Comparison of ENCODE assay signal across 8 cellular contexts in the genomic region with DNA sequence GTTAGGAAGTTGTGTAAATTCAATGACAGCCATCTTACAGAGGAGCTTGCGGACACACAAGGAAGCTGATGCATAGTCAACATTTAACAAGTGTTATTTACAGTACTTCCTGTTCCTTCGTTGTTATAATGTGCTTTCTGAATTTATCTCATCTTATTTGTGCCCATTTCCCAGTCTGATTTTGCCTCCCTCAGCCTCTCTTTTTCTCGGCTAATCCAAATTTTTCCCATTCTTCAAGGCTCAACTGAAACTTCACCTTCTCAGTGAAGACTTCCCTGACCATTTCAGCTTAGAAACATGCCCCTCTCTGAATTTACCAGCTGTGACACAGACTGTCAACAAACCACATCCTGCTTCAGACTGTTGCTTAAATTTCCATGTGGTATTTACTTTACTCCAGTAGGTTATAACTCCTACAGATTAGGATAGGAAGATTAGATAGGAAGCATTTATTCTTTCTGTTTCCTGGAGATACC. TPM values are rescaled to one million over a fixed set of nuclear protein-coding genes. Genes with fewer than 3 reads are reported as not detected.
A peak's percentile ranks its signal among the peaks of the same experiment; 100 is the strongest.
DNase-seq lines count a peak whose midpoint lies in the region; ATAC-seq, FAIRE-seq and TF ChIP-seq lines count a peak whose summit lies in the region.

No MANE protein-coding gene starts in this region.

- peak; percentile 92 for FAIRE-seq in GM12892 (lab: Jason Lieb, UNC)

- H3K27me3 Mint-ChIP-seq in activated naive CD8-positive, alpha-beta T cell: no peaks in the 10 kb centered on the region

- peaks cover 13% of the 10 kb centered on the region for H3K4me1 Mint-ChIP-seq in activated naive CD8-positive, alpha-beta T cell (ENCODE audit: low read depth)

- no peaks in the 10 kb centered on the region for H3K9me3 ChIP-seq in lung (ENCODE audit: control insufficient read depth in 2 of 2, insufficient read depth in 1 of 2, low read length in 1 of 2)

- TF ChIP-seq POLR2A in GM12892 (IDR thresholded peaks at IDR 0.05; ENCODE audit: low read depth, low read length) (no peak), NB4 (IDR thresholded peaks at IDR 0.05; ENCODE audit: extremely low read depth, insufficient read length) (no peak)

- H3K4me3 ChIP-seq in NB4 (ENCODE audit: low read depth, low read length): peak overlapping the region; percentile 53
- no peak overlapping the region for H3K4me3 ChIP-seq in lung

- no peaks in the 10 kb centered on the region for H3K27me3 ChIP-seq in lung (ENCODE audit: control insufficient read depth, insufficient read depth)

- peak; percentile 60 for ATAC-seq in HG02588 (IDR thresholded peaks at IDR 0.05; ENCODE audit: unreplicated experiment)
- peak; percentile 63 for ATAC-seq in lung (ENCODE audit: insufficient read depth, low FRiP score)
- ATAC-seq in omental fat pad (ENCODE audit: low FRiP score): no peak
- ATAC-seq in HG03135 (IDR thresholded peaks at IDR 0.05; ENCODE audit: unreplicated experiment): no peak

- no peak for DNase-seq in GM12892 (ENCODE audit: insufficient read length)
- DNase-seq in NB4 (ENCODE audit: low read depth): peak; percentile 80
- DNase-seq in lung (ENCODE audit: low spot score): no peak
- DNase-seq in omental fat pad (ENCODE audit: low spot score): no peak
- no peak for DNase-seq in islet precursor cell

- H3K27ac ChIP-seq in lung (ENCODE audit: low read depth in 1 of 2, low read length in 1 of 2): no peak overlapping the region

- TF ChIP-seq CTCF in NB4 (IDR thresholded peaks at IDR 0.05; ENCODE audit: low read depth, low read length): no peak
- TF ChIP-seq CTCF in lung (IDR thresholded peaks at IDR 0.05; ENCODE audit: control extremely low read depth, extremely low read depth): no peak
- TF ChIP-seq CTCF in omental fat pad (IDR thresholded peaks at IDR 0.05): no peak

- no peaks in the 10 kb centered on the region for H3K4me1 ChIP-seq in lung (ENCODE audit: control insufficient read depth in 2 of 2, insufficient read depth in 2 of 2, low read length in 2 of 2)

- no peaks in the 10 kb centered on the region for H3K36me3 Mint-ChIP-seq in activated naive CD8-positive, alpha-beta T cell

- H3K4me3 Mint-ChIP-seq in activated naive CD8-positive, alpha-beta T cell: peak overlapping the region; percentile 74

- H3K36me3 ChIP-seq in lung (ENCODE audit: control insufficient read depth in 2 of 2, insufficient read depth in 2 of 2, low read length in 2 of 2): no peaks in the 10 kb centered on the region

- H3K27ac Mint-ChIP-seq in activated naive CD8-positive, alpha-beta T cell: peak overlapping the region; percentile 50

- H3K9me3 Mint-ChIP-seq in activated naive CD8-positive, alpha-beta T cell (ENCODE audit: low read depth): no peaks in the 10 kb centered on the region

- WGBS in lung, 2 donors: 13 to 19% methylated on average over 3 of the region's 3 CpGs

RNA-seq across cellular contexts. Expression of a gene that starts 55.7 kb away (rescaled TPM):
- polyA plus RNA-seq in GM12892 (2012; ENCODE audit: missing spikeins): not detected
- total RNA-seq in lung (100 to 1,000 TPM in 1 of 2 donors, 10 to 100 TPM in 1; 89.8 to 143 TPM), omental fat pad (10 to 100 TPM in 2 of 4 donors, 1 to 10 TPM in 1, under 1 TPM in 1; 0.95 to 24.3 (median 9.3) TPM)
- polyA plus RNA-seq in lung: 10 to 100 TPM; 16.4 to 47.2 TPM

RNA-seq across cellular contexts. Expression of a gene that starts 56.1 kb away (rescaled TPM):
- polyA plus RNA-seq in GM12892 (2012; ENCODE audit: missing spikeins): not detected
- total RNA-seq in lung (10 to 100 TPM in 1 of 2 donors, 1 to 10 TPM in 1; 4.4 to 28.5 TPM), omental fat pad (10 to 100 TPM; 11.3 to 81.5 (median 20.5) TPM)
- polyA plus RNA-seq in lung: 1 to 10 TPM; 2.1 to 3.8 TPM

Comparison
In these comparisons a context has a peak if more than half of its experiments do, and no peak if none do; other contexts are left out.
1. ATAC-seq: peak in HG02588 (single experiment) and lung (single experiment); none in omental fat pad (single experiment) and HG03135 (single experiment).